ENCODE assay signal across 8 cellular contexts in genomic region chr20:59087829-59088433, GRCh38. TPM values are rescaled to one million over a fixed set of nuclear protein-coding genes. Genes with fewer than 3 reads are reported as not detected.
A peak's percentile ranks its signal among the peaks of the same experiment; 100 is the strongest.
DNase-seq lines count a peak whose midpoint lies in the region; ATAC-seq lines count a peak whose summit lies in the region.

No MANE protein-coding gene starts in this region.

- no peaks in the 10 kb centered on the region for H3K36me3 Mint-ChIP-seq in activated CD4-positive, alpha-beta T cell treated with anti-CD3 and anti-CD28 coated beads for 36 hours (ENCODE audit: low read depth)

- peak; percentile 81 for ATAC-seq in activated CD4-positive, alpha-beta T cell treated with anti-CD3 and anti-CD28 coated beads for 36 hours
- ATAC-seq in HG02642 (IDR thresholded peaks at IDR 0.05; ENCODE audit: poor library complexity, unreplicated experiment) = no peak

- H3K9me3 Mint-ChIP-seq in activated CD4-positive, alpha-beta T cell treated with anti-CD3 and anti-CD28 coated beads for 36 hours (ENCODE audit: low read depth) = no peaks in the 10 kb centered on the region

- peaks cover 4% of the 10 kb centered on the region for H3K4me1 Mint-ChIP-seq in activated CD4-positive, alpha-beta T cell treated with anti-CD3 and anti-CD28 coated beads for 36 hours

- H3K27me3 Mint-ChIP-seq in activated CD4-positive, alpha-beta T cell treated with anti-CD3 and anti-CD28 coated beads for 36 hours = no peaks in the 10 kb centered on the region

- POLR2A ChIA-PET in activated CD4-positive, alpha-beta T cell treated with anti-CD3 and anti-CD28 coated beads for 36 hours (lab: Charles Lee) = interaction anchor here (1.3 kb wide), 1 partner anchor 119 kb away, joined by 3 read pairs; no protein-coding TSS in a partner anchor

- intact Hi-C loops in activated CD4-positive, alpha-beta T cell treated with anti-CD3 and anti-CD28 coated beads for 36 hours (cut with DNase I, micrococcal nuclease) = loop anchor here (1.0 to 10.0 kb wide), 6 partner anchors 64 to 407 kb away; no protein-coding TSS in a partner anchor

- no peak overlapping the region for H3K27ac Mint-ChIP-seq in activated CD4-positive, alpha-beta T cell treated with anti-CD3 and anti-CD28 coated beads for 36 hours

- DNase-seq in AG08395 (ENCODE audit: low spot score) = peak; percentile 76
- peak; percentile 37 for DNase-seq in GOT3 (lab: John Stamatoyannopoulos, UW)
- DNase-seq in NCI-H345 treated with DMSO at 0.1 percent for 48 hours (lab: John Stamatoyannopoulos, UW; ENCODE audit: unreplicated experiment) = peak; percentile 24
- DNase-seq in activated CD4-positive, alpha-beta T cell treated with anti-CD3 and anti-CD28 coated beads for 36 hours = peak; percentile 93
- DNase-seq in cerebellar cortex (ENCODE audit: low spot score) = peak; percentile 84
- DNase-seq in left kidney (ENCODE audit: low read depth, low spot score) = peak; percentile 85
- DNase-seq in stimulated activated CD4-positive, alpha-beta T cell treated with anti-CD3 and anti-CD28 coated beads, Interleukin-4, amount 100 ng/mL, for 24 hours = peak; percentile 88

- CTCF ChIA-PET in activated CD4-positive, alpha-beta T cell treated with anti-CD3 and anti-CD28 coated beads for 36 hours (lab: Charles Lee) = interaction anchor here (0.6 to 3.6 kb wide), 57 partner anchors 10 to 1458 kb away, joined by 3 to 131 read pairs (median 4); partner anchors contain the start of genes GNAS and ZNF831

- H3K4me3 Mint-ChIP-seq in activated CD4-positive, alpha-beta T cell treated with anti-CD3 and anti-CD28 coated beads for 36 hours = no peak overlapping the region

RNA-seq across cellular contexts. Expression of gene PRELID3B, which starts 45.3 kb away (rescaled TPM):
- 100 to 1,000 TPM; 148 to 196 TPM for total RNA-seq in activated CD4-positive, alpha-beta T cell treated with anti-CD3 and anti-CD28 coated beads for 36 hours

RNA-seq across cellular contexts. Expression of gene ATP5F1E, which starts 55.8 kb away (rescaled TPM):
- 10 to 100 TPM; 63.5 to 76.1 TPM for total RNA-seq in activated CD4-positive, alpha-beta T cell treated with anti-CD3 and anti-CD28 coated beads for 36 hours

Comparison
In these comparisons a context has a peak if more than half of its experiments do, and no peak if none do; other contexts are left out.
1. DNase-seq: peak in every context shown above with its lines; median percentile 93 in activated CD4-positive, alpha-beta T cell treated with anti-CD3 and anti-CD28 coated beads for 36 hours; 88 in stimulated activated CD4-positive, alpha-beta T cell treated with anti-CD3 and anti-CD28 coated beads, Interleukin-4, amount 100 ng/mL, for 24 hours; 85 in left kidney; 84 in cerebellar cortex; 76 in AG08395; 37 in GOT3; 24 in NCI-H345 treated with DMSO at 0.1 percent for 48 hours.